Comparison of ENCODE assay signal across 20 cellular contexts in genomic region chr6:3379482-3380060, GRCh38.
DNase-seq lines count a peak whose midpoint lies in the region; ATAC-seq and TF ChIP-seq lines count a peak whose summit lies in the region.
"Had no signal": no experiment of that assay in that cellular context is flagged by ENCODE, and none has a peak within 500 bp of the region (broad histone marks: within the 10 kb centered on the region; RNA-seq: fewer than 3 reads in every experiment).

No MANE protein-coding gene starts in this region.

- no peaks in the 10 kb centered on the region for H3K27me3 ChIP-seq in Loucy (ENCODE audit: insufficient read depth, low read length, poor library complexity, severe bottlenecking)
- H3K27me3 ChIP-seq: adrenal gland, MG63 had no signal

- peaks cover 69% of the 10 kb centered on the region for H3K4me1 ChIP-seq in Loucy (ENCODE audit: insufficient read depth, low read length, poor library complexity, severe bottlenecking)

- H3F3A ChIP-seq in Loucy (ENCODE audit: low read depth), result no peaks in the 10 kb centered on the region

- no peaks in the 10 kb centered on the region for H3K9me3 Mint-ChIP-seq in mesothelial cell of epicardium
- H3K9me3 Mint-ChIP-seq: activated T-helper 2 cell treated with anti-CD3 and anti-CD28 coated beads, Interferon-gamma antibody, Interleukin-2, Interleukin-4, amounts not matched to agents 10 μg/mL and 5 μg/mL and 100 μg/mL, durations not matched to agents 14 hours and 24 hours and 36 hours; stimulated activated naive CD8-positive, alpha-beta T cell treated with anti-CD3 and anti-CD28 coated beads, Interleukin-15, Interleukin-2, amounts not matched to agents 100 ng/mL and 50 ng/mL, for 24 hours; T-cell had no signal

- no peak overlapping the region for H3K9ac ChIP-seq in Loucy (ENCODE audit: low read depth, low read length, poor library complexity, severe bottlenecking)

- TF ChIP-seq CTCF in 22Rv1 (IDR thresholded peaks at IDR 0.05) (no peak), Loucy (conservative IDR thresholded peaks at IDR 0.05; ENCODE audit: low read length) (no peak), astrocyte of the spinal cord (IDR thresholded peaks at IDR 0.05; ENCODE audit: low read depth, low read length) (no peak), mesothelial cell of epicardium (IDR thresholded peaks at IDR 0.05; ENCODE audit: unreplicated experiment) (no peak)

- peak overlapping the region; percentile 87 for H3K4me2 ChIP-seq in Loucy (ENCODE audit: low read depth, low read length, poor library complexity, severe bottlenecking)

- H3K9me2 ChIP-seq in Loucy (replicated peaks; ENCODE audit: low read depth, low read length), result no peaks in the 10 kb centered on the region

- H3K27ac ChIP-seq in 22Rv1, result peak overlapping the region; percentile 98
- H3K27ac ChIP-seq: adrenal gland, WERI-Rb-1 had no signal

- H3K36me3 ChIP-seq in Loucy (ENCODE audit: insufficient read depth, low read length), result no peaks in the 10 kb centered on the region
- H3K36me3 ChIP-seq: adrenal gland, MG63, WERI-Rb-1 had no signal

- H3K4me3 Mint-ChIP-seq in mesothelial cell of epicardium, result no peak overlapping the region
- H3K4me3 Mint-ChIP-seq: stimulated activated naive CD8-positive, alpha-beta T cell treated with anti-CD3 and anti-CD28 coated beads, Interleukin-15, Interleukin-2, amounts not matched to agents 100 ng/mL and 50 ng/mL, for 24 hours had no signal

- H4K20me1 ChIP-seq in Loucy (ENCODE audit: insufficient read depth, low read length, poor library complexity, severe bottlenecking), result no peaks in the 10 kb centered on the region

- no peaks in the 10 kb centered on the region for H3K79me2 ChIP-seq in Loucy (ENCODE audit: insufficient read depth, low read length)

- ATAC-seq in HG03135 (IDR thresholded peaks at IDR 0.05; ENCODE audit: unreplicated experiment), result no peak
- ATAC-seq: GM12878, T-cell had no signal

- H3K36me3 Mint-ChIP-seq in mesothelial cell of epicardium, result no peaks in the 10 kb centered on the region
- H3K36me3 Mint-ChIP-seq: naive B cell, T-cell had no signal

- H3K4me3 ChIP-seq in Loucy (ENCODE audit: low read length, poor library complexity, severe bottlenecking) (no peak overlapping the region), astrocyte of the spinal cord (ENCODE audit: low read depth, low read length) (no peak overlapping the region)
- H3K4me3 ChIP-seq: adrenal gland, GM12878, lung, MG63 had no signal

- DNase-seq in astrocyte of the spinal cord (ENCODE audit: low read depth, low spot score) (peak; percentile 84), mesothelial cell of epicardium (ENCODE audit: low spot score in 2 of 2, unreplicated experiment in 2 of 2) (no peak), hepatic stellate cell (ENCODE audit: low spot score) (no peak), activated T-cell treated with anti-CD3 and anti-CD28 coated beads for 4 hours (no peak), DMS153 treated with DMSO at 0.1 percent for 48 hours (lab: John Stamatoyannopoulos, UW; ENCODE audit: unreplicated experiment) (no peak)
- DNase-seq: adrenal gland; GOT3; MG63; naive B cell; NCI-H1930; NK-92 treated with Interleukin-12 subunit alpha and Interleukin-12 subunit beta, amount 100 ng/mL, for 24 hours; T-cell; WERI-Rb-1 had no signal

- H3K27ac Mint-ChIP-seq in mesothelial cell of epicardium, result peak overlapping the region; percentile 49
- H3K27ac Mint-ChIP-seq: activated T-helper 2 cell treated with anti-CD3 and anti-CD28 coated beads, Interferon-gamma antibody, Interleukin-2, Interleukin-4, amounts not matched to agents 10 μg/mL and 5 μg/mL and 100 μg/mL, durations not matched to agents 14 hours and 24 hours and 36 hours; naive B cell; stimulated activated naive CD8-positive, alpha-beta T cell treated with anti-CD3 and anti-CD28 coated beads, Interleukin-15, Interleukin-2, amounts not matched to agents 100 ng/mL and 50 ng/mL, for 24 hours; T-cell had no signal

- H3K27me3 Mint-ChIP-seq in mesothelial cell of epicardium (ENCODE audit: low read depth), result no peaks in the 10 kb centered on the region
- H3K27me3 Mint-ChIP-seq: stimulated activated naive CD8-positive, alpha-beta T cell treated with anti-CD3 and anti-CD28 coated beads, Interleukin-15, Interleukin-2, amounts not matched to agents 100 ng/mL and 50 ng/mL, for 24 hours had no signal

- H2AFZ ChIP-seq in Loucy (ENCODE audit: low read length), result no peak overlapping the region

- in situ Hi-C loops in astrocyte of the spinal cord (cut with HindIII; ENCODE audit: low sequenced_read_pairs), result no loop called here

- H3K9me3 ChIP-seq in Loucy (ENCODE audit: insufficient read depth, low read depth, low read length), result no peaks in the 10 kb centered on the region
- H3K9me3 ChIP-seq: adrenal gland, MG63 had no signal

- H3K4me1 Mint-ChIP-seq in mesothelial cell of epicardium, result peaks cover 65% of the 10 kb centered on the region
